16 cellular contexts compared by ENCODE assay signal in the genomic region with DNA sequence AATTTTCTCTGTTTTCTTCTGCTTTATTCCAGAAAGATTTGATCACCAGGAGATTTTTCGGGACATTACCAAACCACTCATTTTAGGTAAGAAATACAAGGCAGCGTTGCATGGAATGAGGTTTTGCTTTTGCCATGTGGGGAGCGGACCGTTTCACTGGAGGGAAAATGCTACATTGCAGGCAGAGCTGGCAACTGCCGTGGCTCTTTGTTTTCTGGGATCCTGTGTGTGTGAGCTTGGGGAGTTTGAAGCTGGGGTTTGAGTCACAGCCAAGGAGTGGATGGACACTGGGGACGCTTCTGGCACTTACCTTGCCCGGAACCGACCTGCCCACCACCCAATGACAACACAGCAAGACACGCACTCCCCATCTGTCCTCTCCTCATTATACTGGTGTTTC.
"Had no signal": no experiment of that assay in that cellular context is flagged by ENCODE, and none has a peak within 500 bp of the region (broad histone marks: within the 10 kb centered on the region; RNA-seq: fewer than 3 reads in every experiment).

No MANE protein-coding gene starts in this region.

- H3K9me3 Mint-ChIP-seq: activated CD8-positive, alpha-beta T cell treated with anti-CD3 and anti-CD28 coated beads for 36 hours; activated T-helper 17 cell treated with anti-CD3 and anti-CD28 coated beads, Interleukin-2, amount 50 U/mL, for 72 hours had no signal

- H3K27me3 ChIP-seq: ascending aorta, left lung, suprapubic skin, vagina had no signal

- H3K27ac ChIP-seq: ascending aorta, left lung, suprapubic skin, vagina had no signal

- H3K27me3 Mint-ChIP-seq: activated CD8-positive, alpha-beta T cell treated with anti-CD3 and anti-CD28 coated beads for 36 hours; activated T-helper 17 cell treated with anti-CD3 and anti-CD28 coated beads, Interleukin-2, amount 50 U/mL, for 72 hours; progenitor cell of endocrine pancreas had no signal

- H3K36me3 ChIP-seq: ascending aorta, left lung, suprapubic skin, vagina had no signal

- H3K4me1 ChIP-seq: left lung, suprapubic skin, vagina had no signal

- H3K9me3 ChIP-seq: ascending aorta, left lung, suprapubic skin, vagina had no signal

- H3K4me3 Mint-ChIP-seq: activated CD8-positive, alpha-beta T cell treated with anti-CD3 and anti-CD28 coated beads for 36 hours; endodermal cell; naive B cell; WTC11 had no signal

- H3K4me3 ChIP-seq: ascending aorta, left lung, suprapubic skin, vagina had no signal

- H3K27ac Mint-ChIP-seq: activated T-helper 17 cell treated with anti-CD3 and anti-CD28 coated beads, Interleukin-2, amount 50 U/mL, for 72 hours; endodermal cell; naive B cell; progenitor cell of endocrine pancreas; WTC11 had no signal

- H3K36me3 Mint-ChIP-seq: naive B cell, WTC11 had no signal

- DNase-seq: activated CD4-positive, alpha-beta T cell treated with anti-CD3 and anti-CD28 coated beads for 4 hours; activated CD8-positive, alpha-beta T cell treated with anti-CD3 and anti-CD28 coated beads for 36 hours; activated naive CD4-positive, alpha-beta T cell; activated T-cell treated with anti-CD3 and anti-CD28 coated beads, Interleukin-2, amount 50 U/mL, for 1 hour; endodermal cell; kidney; left lung; naive B cell; stimulated activated naive CD8-positive, alpha-beta T cell treated with anti-CD3 and anti-CD28 coated beads, Interleukin-15, Interleukin-2, amounts not matched to agents 100 U/mL and 50 U/mL, for 24 hours; trophoblast cell had no signal

- H3K4me1 Mint-ChIP-seq: endodermal cell, naive B cell had no signal

- ATAC-seq: activated CD8-positive, alpha-beta T cell treated with anti-CD3 and anti-CD28 coated beads for 36 hours; activated T-helper 17 cell treated with anti-CD3 and anti-CD28 coated beads, Interleukin-2, amount 50 U/mL, for 72 hours; left lung; stimulated activated naive CD8-positive, alpha-beta T cell treated with anti-CD3 and anti-CD28 coated beads, Interleukin-15, Interleukin-2, amounts not matched to agents 100 U/mL and 50 U/mL, for 24 hours had no signal
